Comparison of ENCODE assay signal across 28 cellular contexts in genomic region chr2:103734911-103735310, GRCh38.
DNase-seq lines count a peak whose midpoint lies in the region; ATAC-seq and TF ChIP-seq lines count a peak whose summit lies in the region.
"Had no signal": no experiment of that assay in that cellular context is flagged by ENCODE, and none has a peak within 500 bp of the region (broad histone marks: within the 10 kb centered on the region; RNA-seq: fewer than 3 reads in every experiment).

No MANE protein-coding gene starts in this region.

- H3K27ac ChIP-seq in GM23338 (ENCODE audit: low read depth) (no peak overlapping the region), mesendoderm (ENCODE audit: low read depth, low read length) (no peak overlapping the region), PC-3 (ENCODE audit: low read length) (no peak overlapping the region)
- H3K27ac ChIP-seq: A549, GM23248, HL-60, RWPE1 had no signal

- peaks cover 14% of the 10 kb centered on the region; the same call in 2 of the 3 replicates for H3K36me3 Mint-ChIP-seq in GM23338 (ENCODE audit: low read depth)
- H3K36me3 Mint-ChIP-seq: CD14-positive monocyte; CD8-positive, alpha-beta memory T cell; T-cell had no signal

- H4K8ac ChIP-seq in mesendoderm (ENCODE audit: low read depth, low read length) = no peak overlapping the region

- no peaks in the 10 kb centered on the region for H3K36me3 ChIP-seq in GM23338 (ENCODE audit: insufficient read depth)
- no peaks in the 10 kb centered on the region for H3K36me3 ChIP-seq in mesendoderm (ENCODE audit: control insufficient read depth, insufficient read depth, low read length)
- no peaks in the 10 kb centered on the region for H3K36me3 ChIP-seq in PC-3 (ENCODE audit: low read depth, low read length)

- H3K4me3 ChIP-seq in GM23338 (no peak overlapping the region), NB4 (ENCODE audit: low read depth, low read length) (no peak overlapping the region), epithelial cell of proximal tubule (ENCODE audit: low read depth, low read length) (no peak overlapping the region), mesendoderm (ENCODE audit: low read length) (no peak overlapping the region), PC-3 (ENCODE audit: low read length) (no peak overlapping the region)
- H3K4me3 ChIP-seq: A549, GM23248 had no signal

- H3K18ac ChIP-seq in mesendoderm (ENCODE audit: low read length) = no peak overlapping the region

- TF ChIP-seq POLR2A in NB4 (IDR thresholded peaks at IDR 0.05; ENCODE audit: extremely low read depth, insufficient read length) = no peak

- TF ChIP-seq CTCF in GM23338 (conservative IDR thresholded peaks at IDR 0.05; ENCODE audit: low read depth in 2 of 2) (peak; percentile 48 to 61), NB4 (IDR thresholded peaks at IDR 0.05; ENCODE audit: low read depth, low read length) (peak; percentile 3), epithelial cell of proximal tubule (conservative IDR thresholded peaks at IDR 0.05; ENCODE audit: low read depth, low read length) (peak; percentile 24), PC-3 (conservative IDR thresholded peaks at IDR 0.05; ENCODE audit: low read depth, low read length) (no peak)

- no peak overlapping the region for H4K5ac ChIP-seq in mesendoderm (ENCODE audit: low read length)

- no peak overlapping the region for H3K27ac Mint-ChIP-seq in GM23338
- H3K27ac Mint-ChIP-seq: B cell; CD14-positive monocyte; CD8-positive, alpha-beta memory T cell; T-cell had no signal

- H3K4me1 Mint-ChIP-seq in GM23338 = peaks cover 2% of the 10 kb centered on the region; the same call in 2 of the 3 replicates
- H3K4me1 Mint-ChIP-seq: B cell; CD14-positive monocyte; CD8-positive, alpha-beta memory T cell; T-cell had no signal

- no peak overlapping the region for H3K9ac ChIP-seq in mesendoderm (ENCODE audit: low read length)
- no peak overlapping the region for H3K9ac ChIP-seq in PC-3 (ENCODE audit: low read length)
- H3K9ac ChIP-seq: GM23248 had no signal

- H3K23ac ChIP-seq in mesendoderm (ENCODE audit: low read length) = no peak overlapping the region

- H2BK5ac ChIP-seq in mesendoderm (ENCODE audit: low read length) = no peak overlapping the region

- H3K9me3 Mint-ChIP-seq in GM23338 = peaks cover 13% of the 10 kb centered on the region; the same call in 2 of the 3 replicates

- H3K4ac ChIP-seq in mesendoderm (ENCODE audit: low read depth, low read length) = no peak overlapping the region

- H2BK15ac ChIP-seq in mesendoderm (replicated peaks; ENCODE audit: low read depth) = no peak overlapping the region

- H4K20me1 ChIP-seq in GM23338 (replicated peaks; ENCODE audit: insufficient read depth) (no peaks in the 10 kb centered on the region), PC-3 (ENCODE audit: low read length) (no peaks in the 10 kb centered on the region)

- H3K9me3 ChIP-seq in PC-3 (ENCODE audit: low read length) = 0 out of 2 replicates have a peak, but pooled peaks cover 5% of the 10 kb centered on the region
- H3K9me3 ChIP-seq: A549 had no signal

- no peak overlapping the region for H3K56ac ChIP-seq in mesendoderm (ENCODE audit: low read length)

- CTCF ChIA-PET in PC-3 (lab: Charles Lee) = no interaction called here

- POLR2A ChIA-PET in PC-3 (lab: Charles Lee; ENCODE audit: unreplicated experiment) = no interaction called here

- peaks cover 11% of the 10 kb centered on the region for H3K27me3 Mint-ChIP-seq in GM23338 (ENCODE audit: insufficient read depth, low read depth, poor library complexity)
- H3K27me3 Mint-ChIP-seq: B cell; CD8-positive, alpha-beta memory T cell; T-cell had no signal

- no peak overlapping the region for H3K4me2 ChIP-seq in GM23338
- H3K4me2 ChIP-seq in mesendoderm (ENCODE audit: low read length) = no peak overlapping the region
- no peak overlapping the region for H3K4me2 ChIP-seq in PC-3 (ENCODE audit: low read length)
- H3K4me2 ChIP-seq: A549 had no signal

- no peaks in the 10 kb centered on the region for H3K79me1 ChIP-seq in mesendoderm (ENCODE audit: low read length)

- H3F3A ChIP-seq in GM23338 (replicated peaks; ENCODE audit: low read depth) = no peaks in the 10 kb centered on the region
- no peaks in the 10 kb centered on the region for H3F3A ChIP-seq in PC-3 (ENCODE audit: low read length, unreplicated experiment)

- no peak overlapping the region for H2AFZ ChIP-seq in GM23338
- no peak overlapping the region for H2AFZ ChIP-seq in PC-3 (ENCODE audit: low read length)
- H2AFZ ChIP-seq: GM23248 had no signal

- BruUV-seq in PC-3 (replicated peaks; lab: Mats Ljungman, UMichigan) = no TSS peak

- no peaks in the 10 kb centered on the region for H3K9me2 ChIP-seq in GM23338 (ENCODE audit: insufficient read depth)
- H3K9me2 ChIP-seq in PC-3 (replicated peaks; ENCODE audit: low read length) = no peaks in the 10 kb centered on the region

- H3K27me3 ChIP-seq in GM23338 (ENCODE audit: insufficient read depth) (no peaks in the 10 kb centered on the region), mesendoderm (ENCODE audit: insufficient read depth, low read length, poor library complexity) (no peaks in the 10 kb centered on the region), PC-3 (ENCODE audit: low read length) (0 out of 2 replicates have a peak, but pooled peaks cover 8% of the 10 kb centered on the region)

- H3K79me2 ChIP-seq in GM23338 (replicated peaks; ENCODE audit: insufficient read depth) = no peaks in the 10 kb centered on the region
- H3K79me2 ChIP-seq in mesendoderm (ENCODE audit: control insufficient read depth, insufficient read depth, low read length) = no peaks in the 10 kb centered on the region
- H3K79me2 ChIP-seq in PC-3 (ENCODE audit: low read length) = no peaks in the 10 kb centered on the region

- no peak overlapping the region for H2AK5ac ChIP-seq in mesendoderm (ENCODE audit: low read length)

- no peak overlapping the region for H3K4me3 Mint-ChIP-seq in GM23338
- H3K4me3 Mint-ChIP-seq: B cell; CD14-positive monocyte; CD8-positive, alpha-beta memory T cell; T-cell had no signal

- no peaks in the 10 kb centered on the region for H3K4me1 ChIP-seq in GM23338 (ENCODE audit: insufficient read depth)
- no peaks in the 10 kb centered on the region for H3K4me1 ChIP-seq in mesendoderm (ENCODE audit: control insufficient read depth, low read depth, low read length)
- H3K4me1 ChIP-seq in PC-3 (ENCODE audit: insufficient read depth, low read length) = no peaks in the 10 kb centered on the region
- H3K4me1 ChIP-seq: A549 had no signal

- ATAC-seq in GM23338 (peak; percentile 81), PC-3 (no peak), GM21515 (IDR thresholded peaks at IDR 0.05; ENCODE audit: unreplicated experiment) (no peak), GM21528 (IDR thresholded peaks at IDR 0.05; ENCODE audit: low FRiP score, unreplicated experiment) (no peak)
- ATAC-seq: A549, HCT116, HepG2, Panc1, T-cell had no signal

- intact Hi-C loops in PC-3 (cut with micrococcal nuclease) = no loop called here

- no peak overlapping the region for H2BK120ac ChIP-seq in mesendoderm (ENCODE audit: low read depth, low read length)

- DNase-seq in GM23338 (ENCODE audit: low spot score) (peak; percentile 38), NB4 (ENCODE audit: low read depth) (no peak), epithelial cell of proximal tubule (ENCODE audit: low read depth) (no peak), mesendoderm (peak; percentile 52), PC-3 (no peak)
- DNase-seq: CD8-positive, alpha-beta memory T cell; DMS 273 treated with DMSO at 0.1 percent for 48 hours; DND-41; GM23248; Karpas-422; NCI-H1092 treated with DMSO at 0.1 percent for 48 hours; NCI-H1436 treated with DMSO at 0.1 percent for 48 hours; NCI-H187 treated with DMSO at 0.1 percent for 48 hours; NCI-H446; NCI-H524 treated with DMSO at 0.1 percent for 48 hours; NCI-H774; SHP77; T-cell had no signal

TF ChIP-seq in GM23338, 12 proteins besides CTCF, POLR2A, EP300 and RAD21 (continues in another document):
- TF ChIP-seq POLR2AphosphoS5 (IDR thresholded peaks at IDR 0.05; ENCODE audit: low read depth) = no peak
- TF ChIP-seq CREB1 (CRISPR knock-in tag; IDR thresholded peaks at IDR 0.05; ENCODE audit: low read depth) = no peak

Comparison
In these comparisons a context has a peak if more than half of its experiments do, and no peak if none do; other contexts are left out.
1. DNase-seq: peak in GM23338 (single experiment) and mesendoderm (single experiment); none in NB4 (single experiment), epithelial cell of proximal tubule (single experiment) and PC-3 (single experiment).